ENCODE assay signal across 8 cellular contexts in genomic region chr14:89701079-89702043, GRCh38.
DNase-seq lines count a peak whose midpoint lies in the region; ATAC-seq and TF ChIP-seq lines count a peak whose summit lies in the region.

No MANE protein-coding gene starts in this region.

- TF ChIP-seq CTCF in endothelial cell (IDR thresholded peaks at IDR 0.05; ENCODE audit: unreplicated experiment), result no peak
- TF ChIP-seq CTCF in mesothelial cell of epicardium (IDR thresholded peaks at IDR 0.05; ENCODE audit: unreplicated experiment), result no peak

- H3K9me3 Mint-ChIP-seq in endothelial cell (ENCODE audit: unreplicated experiment), result no peaks in the 10 kb centered on the region
- peaks cover 10% of the 10 kb centered on the region for H3K9me3 Mint-ChIP-seq in mesothelial cell of epicardium

- H3K27ac Mint-ChIP-seq in endothelial cell (ENCODE audit: unreplicated experiment) (peak overlapping the region; percentile 0), mesothelial cell of epicardium (peak overlapping the region; percentile 94)

- H3K4me1 Mint-ChIP-seq in endothelial cell (ENCODE audit: unreplicated experiment) (no peaks in the 10 kb centered on the region), mesothelial cell of epicardium (peaks cover 30% of the 10 kb centered on the region)

- ATAC-seq in GM19043 (IDR thresholded peaks at IDR 0.05; ENCODE audit: low read depth, unreplicated experiment) (peak; percentile 67), HG03442 (IDR thresholded peaks at IDR 0.05; ENCODE audit: unreplicated experiment) (peak; percentile 82)

- DNase-seq in AG08395 (ENCODE audit: low spot score) (peak; percentile 94), NCI-H774 (lab: John Stamatoyannopoulos, UW) (peak; percentile 85), endothelial cell (ENCODE audit: low spot score) (peak; percentile 83), mesothelial cell of epicardium (ENCODE audit: low spot score in 2 of 2, unreplicated experiment in 2 of 2) (peak; percentile 81 to 85)
- peak; percentile 50 for DNase-seq in activated CD8-positive, alpha-beta memory T cell treated with anti-CD3 and anti-CD28 coated beads, Interleukin-2, amount 50 U/mL, for 1 hour (ENCODE audit: extremely low read depth)
- DNase-seq in stimulated activated CD8-positive, alpha-beta memory T cell treated with anti-CD3 and anti-CD28 coated beads, Interleukin-15, amount 100 ng/mL, for 4 hours (ENCODE audit: low read depth in 2 of 2), result peak; percentile 71 to 75

- H3K36me3 Mint-ChIP-seq in endothelial cell (ENCODE audit: low read depth, unreplicated experiment), result no peaks in the 10 kb centered on the region
- peaks cover 5% of the 10 kb centered on the region for H3K36me3 Mint-ChIP-seq in mesothelial cell of epicardium

- H3K27me3 Mint-ChIP-seq in endothelial cell (ENCODE audit: unreplicated experiment) (no peaks in the 10 kb centered on the region), mesothelial cell of epicardium (ENCODE audit: low read depth) (no peaks in the 10 kb centered on the region)

- H3K4me3 Mint-ChIP-seq in endothelial cell (ENCODE audit: unreplicated experiment) (peak overlapping the region; percentile 69), mesothelial cell of epicardium (peak overlapping the region; percentile 71)

Comparison
In these comparisons a context has a peak if more than half of its experiments do, and no peak if none do; other contexts are left out.
1. Peak in every context shown above with its lines: DNase-seq and ATAC-seq.